ENCODE assay signal across 1 cellular context in the genomic region with DNA sequence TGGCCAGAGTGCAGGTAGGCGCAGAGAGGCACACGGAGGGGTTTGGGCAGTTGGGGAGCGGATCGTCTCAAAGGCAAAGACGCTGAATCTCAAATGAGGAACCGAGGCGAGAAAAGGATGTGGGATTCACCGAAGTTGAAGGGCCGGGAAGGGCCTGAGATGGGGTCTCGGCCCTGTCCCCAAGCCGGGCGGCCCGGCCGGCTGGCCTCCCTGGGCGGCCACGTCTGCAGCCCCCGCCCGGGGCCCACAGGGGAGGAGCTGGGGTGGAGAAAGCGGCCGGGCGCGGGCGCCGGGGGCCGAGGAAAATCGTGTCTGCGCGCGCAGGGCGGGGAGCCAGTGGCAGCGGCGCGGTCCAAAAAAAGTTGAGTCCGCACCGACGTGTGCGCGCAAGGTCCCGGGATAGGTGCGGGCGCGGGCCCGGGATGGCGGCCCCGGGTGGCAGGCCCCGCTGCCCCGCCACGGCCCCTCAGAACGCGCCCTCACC.
TF ChIP-seq lines count a peak whose summit lies in the region.

No MANE protein-coding gene starts in this region.

TF ChIP-seq in HepG2, 621 proteins besides CTCF, POLR2A, EP300 and RAD21 (continued from another document and continues in another):
- TF ChIP-seq, protein P1, sequence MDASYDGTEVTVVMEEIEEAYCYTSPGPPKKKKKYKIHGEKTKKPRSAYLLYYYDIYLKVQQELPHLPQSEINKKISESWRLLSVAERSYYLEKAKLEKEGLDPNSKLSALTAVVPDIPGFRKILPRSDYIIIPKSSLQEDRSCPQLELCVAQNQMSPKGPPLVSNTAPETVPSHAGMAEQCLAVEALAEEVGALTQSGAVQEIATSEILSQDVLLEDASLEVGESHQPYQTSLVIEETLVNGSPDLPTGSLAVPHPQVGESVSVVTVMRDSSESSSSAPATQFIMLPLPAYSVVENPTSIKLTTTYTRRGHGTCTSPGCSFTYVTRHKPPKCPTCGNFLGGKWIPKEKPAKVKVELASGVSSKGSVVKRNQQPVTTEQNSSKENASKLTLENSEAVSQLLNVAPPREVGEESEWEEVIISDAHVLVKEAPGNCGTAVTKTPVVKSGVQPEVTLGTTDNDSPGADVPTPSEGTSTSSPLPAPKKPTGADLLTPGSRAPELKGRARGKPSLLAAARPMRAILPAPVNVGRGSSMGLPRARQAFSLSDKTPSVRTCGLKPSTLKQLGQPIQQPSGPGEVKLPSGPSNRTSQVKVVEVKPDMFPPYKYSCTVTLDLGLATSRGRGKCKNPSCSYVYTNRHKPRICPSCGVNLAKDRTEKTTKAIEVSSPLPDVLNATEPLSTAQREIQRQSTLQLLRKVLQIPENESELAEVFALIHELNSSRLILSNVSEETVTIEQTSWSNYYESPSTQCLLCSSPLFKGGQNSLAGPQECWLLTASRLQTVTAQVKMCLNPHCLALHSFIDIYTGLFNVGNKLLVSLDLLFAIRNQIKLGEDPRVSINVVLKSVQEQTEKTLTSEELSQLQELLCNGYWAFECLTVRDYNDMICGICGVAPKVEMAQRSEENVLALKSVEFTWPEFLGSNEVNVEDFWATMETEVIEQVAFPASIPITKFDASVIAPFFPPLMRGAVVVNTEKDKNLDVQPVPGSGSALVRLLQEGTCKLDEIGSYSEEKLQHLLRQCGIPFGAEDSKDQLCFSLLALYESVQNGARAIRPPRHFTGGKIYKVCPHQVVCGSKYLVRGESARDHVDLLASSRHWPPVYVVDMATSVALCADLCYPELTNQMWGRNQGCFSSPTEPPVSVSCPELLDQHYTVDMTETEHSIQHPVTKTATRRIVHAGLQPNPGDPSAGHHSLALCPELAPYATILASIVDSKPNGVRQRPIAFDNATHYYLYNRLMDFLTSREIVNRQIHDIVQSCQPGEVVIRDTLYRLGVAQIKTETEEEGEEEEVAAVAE (CRISPR knock-in tag; IDR thresholded peaks at IDR 0.05; ENCODE audit: borderline replicate concordance), result no peak
- TF ChIP-seq KDM5A (IDR thresholded peaks at IDR 0.05; ENCODE audit: borderline replicate concordance, low read length), result no peak; the same call in 1 of the 2 replicates
- no peak for TF ChIP-seq MTA3 (CRISPR knock-in tag; IDR thresholded peaks at IDR 0.05)
- 0 out of 2 replicates have a peak, but pooled peaks have one; percentile 30 for TF ChIP-seq ZNF30 (CRISPR knock-in tag; IDR thresholded peaks at IDR 0.05)
- no peak for TF ChIP-seq TEAD3 (CRISPR knock-in tag; optimal IDR thresholded peaks at IDR 0.05; ENCODE audit: borderline replicate concordance)
- TF ChIP-seq ZNF34 (CRISPR knock-in tag; IDR thresholded peaks at IDR 0.05; ENCODE audit: borderline replicate concordance), result no peak
- TF ChIP-seq ZNF543 (CRISPR knock-in tag; IDR thresholded peaks at IDR 0.05), result no peak
- TF ChIP-seq MBD4 (IDR thresholded peaks at IDR 0.05; ENCODE audit: borderline replicate concordance, low read length), result no peak
- TF ChIP-seq PRPF4 (IDR thresholded peaks at IDR 0.05; ENCODE audit: low read depth, low read length, poor library complexity, severe bottlenecking), result no peak
- no peak; the same call in 1 of the 2 replicates for TF ChIP-seq BRCA1 (CRISPR knock-in tag; IDR thresholded peaks at IDR 0.05)
- TF ChIP-seq, protein P2, sequence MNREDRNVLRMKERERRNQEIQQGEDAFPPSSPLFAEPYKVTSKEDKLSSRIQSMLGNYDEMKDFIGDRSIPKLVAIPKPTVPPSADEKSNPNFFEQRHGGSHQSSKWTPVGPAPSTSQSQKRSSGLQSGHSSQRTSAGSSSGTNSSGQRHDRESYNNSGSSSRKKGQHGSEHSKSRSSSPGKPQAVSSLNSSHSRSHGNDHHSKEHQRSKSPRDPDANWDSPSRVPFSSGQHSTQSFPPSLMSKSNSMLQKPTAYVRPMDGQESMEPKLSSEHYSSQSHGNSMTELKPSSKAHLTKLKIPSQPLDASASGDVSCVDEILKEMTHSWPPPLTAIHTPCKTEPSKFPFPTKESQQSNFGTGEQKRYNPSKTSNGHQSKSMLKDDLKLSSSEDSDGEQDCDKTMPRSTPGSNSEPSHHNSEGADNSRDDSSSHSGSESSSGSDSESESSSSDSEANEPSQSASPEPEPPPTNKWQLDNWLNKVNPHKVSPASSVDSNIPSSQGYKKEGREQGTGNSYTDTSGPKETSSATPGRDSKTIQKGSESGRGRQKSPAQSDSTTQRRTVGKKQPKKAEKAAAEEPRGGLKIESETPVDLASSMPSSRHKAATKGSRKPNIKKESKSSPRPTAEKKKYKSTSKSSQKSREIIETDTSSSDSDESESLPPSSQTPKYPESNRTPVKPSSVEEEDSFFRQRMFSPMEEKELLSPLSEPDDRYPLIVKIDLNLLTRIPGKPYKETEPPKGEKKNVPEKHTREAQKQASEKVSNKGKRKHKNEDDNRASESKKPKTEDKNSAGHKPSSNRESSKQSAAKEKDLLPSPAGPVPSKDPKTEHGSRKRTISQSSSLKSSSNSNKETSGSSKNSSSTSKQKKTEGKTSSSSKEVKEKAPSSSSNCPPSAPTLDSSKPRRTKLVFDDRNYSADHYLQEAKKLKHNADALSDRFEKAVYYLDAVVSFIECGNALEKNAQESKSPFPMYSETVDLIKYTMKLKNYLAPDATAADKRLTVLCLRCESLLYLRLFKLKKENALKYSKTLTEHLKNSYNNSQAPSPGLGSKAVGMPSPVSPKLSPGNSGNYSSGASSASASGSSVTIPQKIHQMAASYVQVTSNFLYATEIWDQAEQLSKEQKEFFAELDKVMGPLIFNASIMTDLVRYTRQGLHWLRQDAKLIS (CRISPR knock-in tag; IDR thresholded peaks at IDR 0.05), result no peak
- no peak for TF ChIP-seq ZNF841 (CRISPR knock-in tag; IDR thresholded peaks at IDR 0.05; ENCODE audit: borderline replicate concordance)
- no peak for TF ChIP-seq ZNF160 (CRISPR knock-in tag; IDR thresholded peaks at IDR 0.05)
- no peak for TF ChIP-seq ZNF746 (CRISPR knock-in tag; IDR thresholded peaks at IDR 0.05)
- TF ChIP-seq, protein P3, sequence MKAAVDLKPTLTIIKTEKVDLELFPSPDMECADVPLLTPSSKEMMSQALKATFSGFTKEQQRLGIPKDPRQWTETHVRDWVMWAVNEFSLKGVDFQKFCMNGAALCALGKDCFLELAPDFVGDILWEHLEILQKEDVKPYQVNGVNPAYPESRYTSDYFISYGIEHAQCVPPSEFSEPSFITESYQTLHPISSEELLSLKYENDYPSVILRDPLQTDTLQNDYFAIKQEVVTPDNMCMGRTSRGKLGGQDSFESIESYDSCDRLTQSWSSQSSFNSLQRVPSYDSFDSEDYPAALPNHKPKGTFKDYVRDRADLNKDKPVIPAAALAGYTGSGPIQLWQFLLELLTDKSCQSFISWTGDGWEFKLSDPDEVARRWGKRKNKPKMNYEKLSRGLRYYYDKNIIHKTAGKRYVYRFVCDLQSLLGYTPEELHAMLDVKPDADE (CRISPR knock-in tag; IDR thresholded peaks at IDR 0.05), result no peak
- TF ChIP-seq SAP130 (CRISPR knock-in tag; IDR thresholded peaks at IDR 0.05; ENCODE audit: low read depth), result no peak
- TF ChIP-seq NAIF1 (CRISPR knock-in tag; IDR thresholded peaks at IDR 0.05; ENCODE audit: borderline replicate concordance), result no peak
- peak; percentile 68; the same call in 1 of the 2 replicates for TF ChIP-seq ETV6 (CRISPR knock-in tag; conservative IDR thresholded peaks at IDR 0.05)
- TF ChIP-seq ZNF446 (CRISPR knock-in tag; IDR thresholded peaks at IDR 0.05), result no peak
- TF ChIP-seq ZNF564 (CRISPR knock-in tag; IDR thresholded peaks at IDR 0.05), result no peak
- no peak for TF ChIP-seq ZMYM3 (CRISPR knock-in tag; IDR thresholded peaks at IDR 0.05)
- TF ChIP-seq ZNF780A (CRISPR knock-in tag; IDR thresholded peaks at IDR 0.05), result 0 out of 2 replicates have a peak, but pooled peaks have one; percentile 43
- TF ChIP-seq AKAP8 (CRISPR knock-in tag; IDR thresholded peaks at IDR 0.05), result no peak
- no peak; the same call in 1 of the 2 replicates for TF ChIP-seq ZKSCAN8 (CRISPR knock-in tag; IDR thresholded peaks at IDR 0.05; ENCODE audit: borderline replicate concordance)
- TF ChIP-seq, protein P4, sequence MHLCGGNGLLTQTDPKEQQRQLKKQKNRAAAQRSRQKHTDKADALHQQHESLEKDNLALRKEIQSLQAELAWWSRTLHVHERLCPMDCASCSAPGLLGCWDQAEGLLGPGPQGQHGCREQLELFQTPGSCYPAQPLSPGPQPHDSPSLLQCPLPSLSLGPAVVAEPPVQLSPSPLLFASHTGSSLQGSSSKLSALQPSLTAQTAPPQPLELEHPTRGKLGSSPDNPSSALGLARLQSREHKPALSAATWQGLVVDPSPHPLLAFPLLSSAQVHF (CRISPR knock-in tag; IDR thresholded peaks at IDR 0.05), result peak; percentile 8; the same call in 1 of the 2 replicates
- TF ChIP-seq MED8 (CRISPR knock-in tag; IDR thresholded peaks at IDR 0.05; ENCODE audit: insufficient replicate concordance), result no peak
- TF ChIP-seq, protein P5, sequence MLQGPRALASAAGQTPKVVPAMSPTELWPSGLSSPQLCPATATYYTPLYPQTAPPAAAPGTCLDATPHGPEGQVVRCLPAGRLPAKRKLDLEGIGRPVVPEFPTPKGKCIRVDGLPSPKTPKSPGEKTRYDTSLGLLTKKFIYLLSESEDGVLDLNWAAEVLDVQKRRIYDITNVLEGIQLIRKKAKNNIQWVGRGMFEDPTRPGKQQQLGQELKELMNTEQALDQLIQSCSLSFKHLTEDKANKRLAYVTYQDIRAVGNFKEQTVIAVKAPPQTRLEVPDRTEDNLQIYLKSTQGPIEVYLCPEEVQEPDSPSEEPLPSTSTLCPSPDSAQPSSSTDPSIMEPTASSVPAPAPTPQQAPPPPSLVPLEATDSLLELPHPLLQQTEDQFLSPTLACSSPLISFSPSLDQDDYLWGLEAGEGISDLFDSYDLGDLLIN (CRISPR knock-in tag; IDR thresholded peaks at IDR 0.05; ENCODE audit: borderline replicate concordance), result no peak
- TF ChIP-seq ZNF589 (CRISPR knock-in tag; conservative IDR thresholded peaks at IDR 0.05), result peak; percentile 34; the same call in 1 of the 2 replicates
- no peak for TF ChIP-seq MIER2 (CRISPR knock-in tag; IDR thresholded peaks at IDR 0.05)
- TF ChIP-seq ZSCAN29 (CRISPR knock-in tag; conservative IDR thresholded peaks at IDR 0.05), result no peak
- no peak for TF ChIP-seq GFI1 (CRISPR knock-in tag; IDR thresholded peaks at IDR 0.05; ENCODE audit: borderline replicate concordance)
- TF ChIP-seq KDM3A (CRISPR knock-in tag; IDR thresholded peaks at IDR 0.05; ENCODE audit: low read depth), result no peak
- TF ChIP-seq ARNT (IDR thresholded peaks at IDR 0.05), result no peak
- no peak for TF ChIP-seq MAFK (conservative IDR thresholded peaks at IDR 0.05 in 1 of 2, IDR thresholded peaks at IDR 0.05 in 1 of 2; ENCODE audit: low read length in 2 of 2)
- TF ChIP-seq GLI4 (CRISPR knock-in tag; IDR thresholded peaks at IDR 0.05; ENCODE audit: borderline replicate concordance), result 0 out of 2 replicates have a peak, but pooled peaks have one; percentile 34
- TF ChIP-seq MAZ (IDR thresholded peaks at IDR 0.05; ENCODE audit: borderline replicate concordance, low read depth, low read length), result no peak
- TF ChIP-seq MAZ (CRISPR knock-in tag; IDR thresholded peaks at IDR 0.05; ENCODE audit: low read depth), result no peak
- TF ChIP-seq, protein P6, sequence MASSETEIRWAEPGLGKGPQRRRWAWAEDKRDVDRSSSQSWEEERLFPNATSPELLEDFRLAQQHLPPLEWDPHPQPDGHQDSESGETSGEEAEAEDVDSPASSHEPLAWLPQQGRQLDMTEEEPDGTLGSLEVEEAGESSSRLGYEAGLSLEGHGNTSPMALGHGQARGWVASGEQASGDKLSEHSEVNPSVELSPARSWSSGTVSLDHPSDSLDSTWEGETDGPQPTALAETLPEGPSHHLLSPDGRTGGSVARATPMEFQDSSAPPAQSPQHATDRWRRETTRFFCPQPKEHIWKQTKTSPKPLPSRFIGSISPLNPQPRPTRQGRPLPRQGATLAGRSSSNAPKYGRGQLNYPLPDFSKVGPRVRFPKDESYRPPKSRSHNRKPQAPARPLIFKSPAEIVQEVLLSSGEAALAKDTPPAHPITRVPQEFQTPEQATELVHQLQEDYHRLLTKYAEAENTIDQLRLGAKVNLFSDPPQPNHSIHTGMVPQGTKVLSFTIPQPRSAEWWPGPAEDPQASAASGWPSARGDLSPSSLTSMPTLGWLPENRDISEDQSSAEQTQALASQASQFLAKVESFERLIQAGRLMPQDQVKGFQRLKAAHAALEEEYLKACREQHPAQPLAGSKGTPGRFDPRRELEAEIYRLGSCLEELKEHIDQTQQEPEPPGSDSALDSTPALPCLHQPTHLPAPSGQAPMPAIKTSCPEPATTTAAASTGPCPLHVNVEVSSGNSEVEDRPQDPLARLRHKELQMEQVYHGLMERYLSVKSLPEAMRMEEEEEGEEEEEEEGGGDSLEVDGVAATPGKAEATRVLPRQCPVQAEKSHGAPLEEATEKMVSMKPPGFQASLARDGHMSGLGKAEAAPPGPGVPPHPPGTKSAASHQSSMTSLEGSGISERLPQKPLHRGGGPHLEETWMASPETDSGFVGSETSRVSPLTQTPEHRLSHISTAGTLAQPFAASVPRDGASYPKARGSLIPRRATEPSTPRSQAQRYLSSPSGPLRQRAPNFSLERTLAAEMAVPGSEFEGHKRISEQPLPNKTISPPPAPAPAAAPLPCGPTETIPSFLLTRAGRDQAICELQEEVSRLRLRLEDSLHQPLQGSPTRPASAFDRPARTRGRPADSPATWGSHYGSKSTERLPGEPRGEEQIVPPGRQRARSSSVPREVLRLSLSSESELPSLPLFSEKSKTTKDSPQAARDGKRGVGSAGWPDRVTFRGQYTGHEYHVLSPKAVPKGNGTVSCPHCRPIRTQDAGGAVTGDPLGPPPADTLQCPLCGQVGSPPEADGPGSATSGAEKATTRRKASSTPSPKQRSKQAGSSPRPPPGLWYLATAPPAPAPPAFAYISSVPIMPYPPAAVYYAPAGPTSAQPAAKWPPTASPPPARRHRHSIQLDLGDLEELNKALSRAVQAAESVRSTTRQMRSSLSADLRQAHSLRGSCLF (CRISPR knock-in tag; IDR thresholded peaks at IDR 0.05; ENCODE audit: borderline replicate concordance), result no peak
- TF ChIP-seq, protein P7, sequence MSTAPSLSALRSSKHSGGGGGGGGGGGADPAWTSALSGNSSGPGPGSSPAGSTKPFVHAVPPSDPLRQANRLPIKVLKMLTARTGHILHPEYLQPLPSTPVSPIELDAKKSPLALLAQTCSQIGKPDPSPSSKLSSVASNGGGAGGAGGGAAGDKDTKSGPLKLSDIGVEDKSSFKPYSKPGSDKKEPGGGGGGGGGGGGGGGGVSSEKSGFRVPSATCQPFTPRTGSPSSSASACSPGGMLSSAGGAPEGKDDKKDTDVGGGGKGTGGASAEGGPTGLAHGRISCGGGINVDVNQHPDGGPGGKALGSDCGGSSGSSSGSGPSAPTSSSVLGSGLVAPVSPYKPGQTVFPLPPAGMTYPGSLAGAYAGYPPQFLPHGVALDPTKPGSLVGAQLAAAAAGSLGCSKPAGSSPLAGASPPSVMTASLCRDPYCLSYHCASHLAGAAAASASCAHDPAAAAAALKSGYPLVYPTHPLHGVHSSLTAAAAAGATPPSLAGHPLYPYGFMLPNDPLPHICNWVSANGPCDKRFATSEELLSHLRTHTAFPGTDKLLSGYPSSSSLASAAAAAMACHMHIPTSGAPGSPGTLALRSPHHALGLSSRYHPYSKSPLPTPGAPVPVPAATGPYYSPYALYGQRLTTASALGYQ (CRISPR knock-in tag; IDR thresholded peaks at IDR 0.05), result 0 out of 2 replicates have a peak, but pooled peaks have one; percentile 6
- no peak for TF ChIP-seq ZNF451 (CRISPR knock-in tag; IDR thresholded peaks at IDR 0.05)
